19 cellular contexts compared by ENCODE assay signal in genomic region chr2:16155351-16156145, GRCh38.
DNase-seq lines count a peak whose midpoint lies in the region; ATAC-seq, FAIRE-seq and TF ChIP-seq lines count a peak whose summit lies in the region.
"Had no signal": no experiment of that assay in that cellular context is flagged by ENCODE, and none has a peak within 500 bp of the region (broad histone marks: within the 10 kb centered on the region; RNA-seq: fewer than 3 reads in every experiment).

No MANE protein-coding gene starts in this region.

- no peaks in the 10 kb centered on the region for H3K27me3 Mint-ChIP-seq in mesothelial cell of epicardium (ENCODE audit: low read depth)
- peaks cover 4% of the 10 kb centered on the region for H3K27me3 Mint-ChIP-seq in activated T-cell treated with anti-CD3 and anti-CD28 coated beads, Interleukin-2, amount 50 U/mL, for 24 hours

- H3K27me3 ChIP-seq in BE2C: no peaks in the 10 kb centered on the region

- no peaks in the 10 kb centered on the region for H3K36me3 ChIP-seq in BE2C

- peak; percentile 62 for FAIRE-seq in HTR-8/SVneo (lab: Jason Lieb, UNC)
- FAIRE-seq: A204.1, GM19239 had no signal

- no peak overlapping the region for H3K4me3 ChIP-seq in BE2C (ENCODE audit: low read depth, low read length)
- H3K4me3 ChIP-seq: GM23248 had no signal

- H3K4me1 ChIP-seq in BE2C: peaks cover 20% of the 10 kb centered on the region

- H3K9me3 ChIP-seq in BE2C: peaks cover 40% of the 10 kb centered on the region

- no peaks in the 10 kb centered on the region for H3K9me3 Mint-ChIP-seq in mesothelial cell of epicardium
- no peaks in the 10 kb centered on the region for H3K9me3 Mint-ChIP-seq in activated T-cell treated with anti-CD3 and anti-CD28 coated beads, Interleukin-2, amount 50 U/mL, for 24 hours

- DNase-seq in BE2C (peak; percentile 100), HTR-8/SVneo (ENCODE audit: insufficient read length, low spot score) (no peak), astrocyte of the hippocampus (ENCODE audit: low read depth, low spot score) (peak; percentile 50), mesothelial cell of epicardium (ENCODE audit: low spot score in 2 of 2, unreplicated experiment in 2 of 2) (no peak), AG08395 (ENCODE audit: low spot score) (no peak)
- DNase-seq in stimulated activated CD4-positive, alpha-beta T cell treated with anti-CD3 and anti-CD28 coated beads, Interleukin-12 subunit alpha, Interleukin-12 subunit beta, amount 100 ng/mL, for 4 hours: no peak
- DNase-seq in activated T-cell treated with anti-CD3 and anti-CD28 coated beads, Interleukin-2, amount 50 U/mL, for 24 hours: no peak
- DNase-seq: C1 segment of cervical spinal cord, EL, GM23248, KG1, NCI-H146, NCI-H2081 treated with DMSO at 0.1 percent for 48 hours, NCI-H226, NCI-H526 treated with DMSO at 0.1 percent for 48 hours had no signal

- peak overlapping the region; percentile 0 for H3K27ac Mint-ChIP-seq in mesothelial cell of epicardium
- H3K27ac Mint-ChIP-seq in activated T-cell treated with anti-CD3 and anti-CD28 coated beads, Interleukin-2, amount 50 U/mL, for 24 hours: no peak overlapping the region

- H3K4me3 Mint-ChIP-seq in mesothelial cell of epicardium: no peak overlapping the region
- no peak overlapping the region for H3K4me3 Mint-ChIP-seq in activated T-cell treated with anti-CD3 and anti-CD28 coated beads, Interleukin-2, amount 50 U/mL, for 24 hours

- peaks cover 8% of the 10 kb centered on the region for H3K4me1 Mint-ChIP-seq in mesothelial cell of epicardium
- H3K4me1 Mint-ChIP-seq in activated T-cell treated with anti-CD3 and anti-CD28 coated beads, Interleukin-2, amount 50 U/mL, for 24 hours (ENCODE audit: low read depth): no peaks in the 10 kb centered on the region

- H3K36me3 Mint-ChIP-seq in mesothelial cell of epicardium: no peaks in the 10 kb centered on the region
- H3K36me3 Mint-ChIP-seq in activated T-cell treated with anti-CD3 and anti-CD28 coated beads, Interleukin-2, amount 50 U/mL, for 24 hours (ENCODE audit: low read depth): no peaks in the 10 kb centered on the region

- TF ChIP-seq CTCF in BE2C (IDR thresholded peaks at IDR 0.05; ENCODE audit: low read depth, low read length): no peak
- TF ChIP-seq CTCF in mesothelial cell of epicardium (IDR thresholded peaks at IDR 0.05; ENCODE audit: unreplicated experiment): no peak

- ATAC-seq in GM21423 (IDR thresholded peaks at IDR 0.05; ENCODE audit: unreplicated experiment): no peak
- ATAC-seq: HepG2 had no signal

Comparison
In these comparisons a context has a peak if more than half of its experiments do, and no peak if none do; other contexts are left out.
1. DNase-seq: peak in BE2C (single experiment) and astrocyte of the hippocampus (single experiment); none in HTR-8/SVneo (single experiment), mesothelial cell of epicardium (0 of 2), stimulated activated CD4-positive, alpha-beta T cell treated with anti-CD3 and anti-CD28 coated beads, Interleukin-12 subunit alpha, Interleukin-12 subunit beta, amount 100 ng/mL, for 4 hours (single experiment), AG08395 (single experiment) and activated T-cell treated with anti-CD3 and anti-CD28 coated beads, Interleukin-2, amount 50 U/mL, for 24 hours (single experiment).